8 cellular contexts compared by ENCODE assay signal in the genomic region with DNA sequence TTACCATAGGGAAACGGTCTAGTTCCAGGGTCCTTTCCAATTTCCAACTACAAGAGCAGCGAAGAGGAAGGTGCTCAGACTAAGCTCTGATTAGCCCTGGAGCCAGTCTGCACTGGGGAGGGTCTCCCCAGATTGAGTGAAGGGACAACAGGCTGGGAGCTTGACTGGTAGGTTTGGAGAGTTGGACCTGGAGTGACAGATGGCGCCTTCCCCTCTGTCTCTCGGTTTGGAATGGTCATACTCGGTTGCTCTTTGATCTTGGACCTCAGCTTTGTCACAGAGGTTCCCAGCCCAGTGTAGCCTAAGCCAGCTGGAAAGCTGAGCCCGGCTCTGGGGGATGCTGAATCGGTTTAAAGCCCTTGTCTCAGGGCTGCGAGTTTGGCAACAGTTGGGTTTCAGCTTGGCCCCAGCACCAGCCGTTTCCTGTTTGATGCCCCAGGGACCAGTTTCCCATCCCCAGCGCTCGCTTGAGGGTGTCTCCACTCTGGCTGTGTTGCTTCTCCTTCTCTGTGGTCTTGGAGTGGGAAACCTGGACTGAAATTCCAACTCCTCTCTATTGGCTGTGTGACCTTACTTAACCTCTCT. TPM values are rescaled to one million over a fixed set of nuclear protein-coding genes. Genes with fewer than 3 reads are reported as not detected.
DNase-seq lines count a peak whose midpoint lies in the region; ATAC-seq, FAIRE-seq and TF ChIP-seq lines count a peak whose summit lies in the region.

No MANE protein-coding gene starts in this region.

- TF ChIP-seq EP300 in gastroesophageal sphincter (IDR thresholded peaks at IDR 0.05) = no peak

- H2AFZ ChIP-seq in DND-41 (ENCODE audit: low read depth, low read length) = no peak overlapping the region
- no peak overlapping the region for H2AFZ ChIP-seq in Karpas-422 (ENCODE audit: low read length)

- H3K4me3 Mint-ChIP-seq in activated CD8-positive, alpha-beta T cell treated with anti-CD3 and anti-CD28 coated beads, Interleukin-2, amount 10 ng/mL, durations not matched to agents 7 days and 5 days = peak overlapping the region; percentile 79

- POLR2A ChIA-PET in activated CD8-positive, alpha-beta T cell treated with anti-CD3 and anti-CD28 coated beads, Interleukin-2, amount 10 ng/mL, durations not matched to agents 7 days and 5 days (lab: Charles Lee) = interaction anchor here (0.6 to 1.4 kb wide), 6 partner anchors 38 to 816 kb away, joined by 3 to 8 read pairs (median 3); partner anchors contain the start of genes CTNNB1 and ULK4

- H3K9me2 ChIP-seq in Karpas-422 (replicated peaks; ENCODE audit: insufficient read depth, low read length) = no peaks in the 10 kb centered on the region

- H4K20me1 ChIP-seq in DND-41 (ENCODE audit: insufficient read depth, low read length) (peaks cover 9% of the 10 kb centered on the region; the same call in 1 of the 2 replicates), Karpas-422 (ENCODE audit: insufficient read depth, low read depth, low read length) (peaks cover 40% of the 10 kb centered on the region)

- H3K4me3 ChIP-seq in DND-41 (ENCODE audit: low read depth in 1 of 2, low read length in 2 of 2) (peak overlapping the region in 1 of 2 experiments; percentile 75; a peak in 2 of 4 replicates), Karpas-422 (ENCODE audit: low read length) (peak overlapping the region; percentile 71), gastroesophageal sphincter (peak overlapping the region; percentile 90 to 98), neutrophil (ENCODE audit: low read depth in 1 of 2, low read length in 1 of 2) (peak overlapping the region; percentile 82 to 95)

- H3K36me3 Mint-ChIP-seq in activated CD8-positive, alpha-beta T cell treated with anti-CD3 and anti-CD28 coated beads, Interleukin-2, amount 10 ng/mL, durations not matched to agents 7 days and 5 days (ENCODE audit: low read depth) = peaks cover 12% of the 10 kb centered on the region

- FAIRE-seq in urothelium cell line (lab: Jason Lieb, UNC) = no peak

- H3K27ac Mint-ChIP-seq in activated CD8-positive, alpha-beta T cell treated with anti-CD3 and anti-CD28 coated beads, Interleukin-2, amount 10 ng/mL, durations not matched to agents 7 days and 5 days = peak overlapping the region; percentile 83

- H3K4me1 ChIP-seq in DND-41 (ENCODE audit: insufficient read depth, low read length) (peaks cover 25% of the 10 kb centered on the region), Karpas-422 (ENCODE audit: low read length) (peaks cover 69% of the 10 kb centered on the region), gastroesophageal sphincter (peaks cover 0 to 61% (median 18%) of the 10 kb centered on the region in 3 donors), neutrophil (ENCODE audit: control insufficient read depth in 1 of 2, insufficient read depth in 1 of 2, low read depth in 1 of 2, low read length in 1 of 2) (peaks cover 22 to 26% of the 10 kb centered on the region in 2 experiments)

- TF ChIP-seq POLR2A in gastroesophageal sphincter (IDR thresholded peaks at IDR 0.05) = no peak

- H3K27me3 ChIP-seq in DND-41 (ENCODE audit: insufficient read depth, low read length, poor library complexity) = peaks cover 36% of the 10 kb centered on the region
- no peaks in the 10 kb centered on the region for H3K27me3 ChIP-seq in Karpas-422 (ENCODE audit: low read length)
- no peaks in the 10 kb centered on the region for H3K27me3 ChIP-seq in gastroesophageal sphincter
- H3K27me3 ChIP-seq in neutrophil = no peaks in the 10 kb centered on the region

- H3K9me3 ChIP-seq in DND-41 (ENCODE audit: insufficient read depth, low read length, severe bottlenecking) (no peaks in the 10 kb centered on the region), Karpas-422 (ENCODE audit: low read length) (no peaks in the 10 kb centered on the region), gastroesophageal sphincter (no peaks in the 10 kb centered on the region), neutrophil (no peaks in the 10 kb centered on the region)

- peak overlapping the region; percentile 90 for H3K4me2 ChIP-seq in DND-41 (ENCODE audit: insufficient read depth, low read length)
- H3K4me2 ChIP-seq in Karpas-422 (ENCODE audit: low read depth, low read length, poor library complexity, severe bottlenecking) = peak overlapping the region; percentile 89

- peaks cover 35% of the 10 kb centered on the region for H3K4me1 Mint-ChIP-seq in activated CD8-positive, alpha-beta T cell treated with anti-CD3 and anti-CD28 coated beads, Interleukin-2, amount 10 ng/mL, durations not matched to agents 7 days and 5 days (ENCODE audit: low read depth)

- no peaks in the 10 kb centered on the region for H3K36me3 ChIP-seq in DND-41 (ENCODE audit: insufficient read depth, low read length)
- no peaks in the 10 kb centered on the region for H3K36me3 ChIP-seq in Karpas-422 (ENCODE audit: insufficient read depth, low read length)
- no peaks in the 10 kb centered on the region for H3K36me3 ChIP-seq in gastroesophageal sphincter
- no peaks in the 10 kb centered on the region for H3K36me3 ChIP-seq in neutrophil

- TF ChIP-seq CTCF in DND-41 (IDR thresholded peaks at IDR 0.05; ENCODE audit: borderline replicate concordance, extremely low read depth, low read length, poor library complexity, severe bottlenecking) (no peak), gastroesophageal sphincter (IDR thresholded peaks at IDR 0.05) (no peak), neutrophil (IDR thresholded peaks at IDR 0.05) (no peak)

- H3K79me2 ChIP-seq in DND-41 (ENCODE audit: insufficient read depth, low read length) (peaks cover 6% of the 10 kb centered on the region; the same call in 1 of the 2 replicates), Karpas-422 (ENCODE audit: low read length) (peaks cover 63% of the 10 kb centered on the region)

- H3K9me3 Mint-ChIP-seq in activated CD8-positive, alpha-beta T cell treated with anti-CD3 and anti-CD28 coated beads, Interleukin-2, amount 10 ng/mL, durations not matched to agents 7 days and 5 days (ENCODE audit: insufficient read depth) = no peaks in the 10 kb centered on the region

- 4% methylated on average over 6 of the region's 11 CpGs; no CpG with 5 or more reads in 1 of the 2 donors for WGBS in gastroesophageal sphincter (ENCODE audit: low coverage in 1 of 2), 2 donors

- DNase-seq in DND-41 (no peak), Karpas-422 (peak; percentile 73), urothelium cell line (ENCODE audit: low spot score) (no peak)
- DNase-seq in activated CD8-positive, alpha-beta T cell treated with anti-CD3 and anti-CD28 coated beads, Interleukin-2, amount 10 ng/mL, durations not matched to agents 7 days and 5 days = peak; percentile 34
- DNase-seq in stimulated activated naive CD4-positive, alpha-beta T cell treated with Interleukin-2 at 50 U/mL for 16 hours (lab: John Stamatoyannopoulos, UW) = no peak
- no peak for DNase-seq in stimulated activated CD4-positive, alpha-beta T cell treated with anti-CD3 and anti-CD28 coated beads, Interleukin-4, amount 100 ng/mL, for 4 hours

- no peak overlapping the region for H3K27ac ChIP-seq in DND-41 (ENCODE audit: low read length)
- peak overlapping the region; percentile 85 for H3K27ac ChIP-seq in Karpas-422 (ENCODE audit: low read length)
- H3K27ac ChIP-seq in gastroesophageal sphincter = peak overlapping the region; percentile 77 to 98 (median 89)
- H3K27ac ChIP-seq in neutrophil = peak overlapping the region; percentile 95

- ATAC-seq in DND-41 (ENCODE audit: insufficient read depth, low read depth) (no peak), gastroesophageal sphincter (peak; percentile 31)
- no peak for ATAC-seq in activated CD8-positive, alpha-beta T cell treated with anti-CD3 and anti-CD28 coated beads, Interleukin-2, amount 10 ng/mL, durations not matched to agents 7 days and 5 days

- no peaks in the 10 kb centered on the region for H3K27me3 Mint-ChIP-seq in activated CD8-positive, alpha-beta T cell treated with anti-CD3 and anti-CD28 coated beads, Interleukin-2, amount 10 ng/mL, durations not matched to agents 7 days and 5 days (ENCODE audit: low read depth)

- CTCF ChIA-PET in activated CD8-positive, alpha-beta T cell treated with anti-CD3 and anti-CD28 coated beads, Interleukin-2, amount 10 ng/mL, durations not matched to agents 7 days and 5 days (lab: Charles Lee) = interaction anchor here (0.9 to 3.1 kb wide), 5 partner anchors 10 to 184 kb away, joined by 3 to 10 read pairs (median 3); no protein-coding TSS in a partner anchor

- H3K9ac ChIP-seq in DND-41 (ENCODE audit: low read depth, low read length) = peak overlapping the region; percentile 72; the same call in 1 of the 2 replicates
- peak overlapping the region; percentile 76 for H3K9ac ChIP-seq in Karpas-422 (ENCODE audit: low read length)

RNA-seq across cellular contexts. Expression of gene ULK4, which starts 53.1 kb away (rescaled TPM):
- 8.8 and 24.7 TPM in 2 replicates for total RNA-seq in Karpas-422 (2014; rRNA removed; shearing (Covaris generic); ENCODE audit: low replicate concordance)
- 10 to 100 TPM; 10.5 to 12.3 TPM for total RNA-seq in activated CD8-positive, alpha-beta T cell treated with anti-CD3 and anti-CD28 coated beads, Interleukin-2, amount 10 ng/mL, durations not matched to agents 7 days and 5 days
- total RNA-seq in gastroesophageal sphincter = 10 to 100 TPM in 2 of 4 donors, 1 to 10 TPM in 2; 3.8 to 15.4 (median 8.8) TPM

Comparison
In these comparisons a context has a peak if more than half of its experiments do, and no peak if none do; other contexts are left out.
1. DNase-seq: peak in Karpas-422 (single experiment) and activated CD8-positive, alpha-beta T cell treated with anti-CD3 and anti-CD28 coated beads, Interleukin-2, amount 10 ng/mL, durations not matched to agents 7 days and 5 days (single experiment); none in DND-41 (single experiment), stimulated activated naive CD4-positive, alpha-beta T cell treated with Interleukin-2 at 50 U/mL for 16 hours (single experiment), urothelium cell line (single experiment) and stimulated activated CD4-positive, alpha-beta T cell treated with anti-CD3 and anti-CD28 coated beads, Interleukin-4, amount 100 ng/mL, for 4 hours (0 of 2).